In genomic region chr3:9402410-9403228, GRCh38 we compare ENCODE assay signal across 9 cellular contexts. TPM values are rescaled to one million over a fixed set of nuclear protein-coding genes. Genes with fewer than 3 reads are reported as not detected.
DNase-seq lines count a peak whose midpoint lies in the region; ATAC-seq and TF ChIP-seq lines count a peak whose summit lies in the region.
"Had no signal": no experiment of that assay in that cellular context is flagged by ENCODE, and none has a peak within 500 bp of the region (broad histone marks: within the 10 kb centered on the region; RNA-seq: fewer than 3 reads in every experiment).

No MANE protein-coding gene starts in this region.

- H3K4me3 ChIP-seq in astrocyte of the spinal cord (ENCODE audit: low read depth, low read length) (no peak overlapping the region), kidney epithelial cell (ENCODE audit: low read depth, low read length) (peak overlapping the region; percentile 6), urinary bladder (ENCODE audit: low read depth, low read length) (no peak overlapping the region)

- peak overlapping the region; percentile 59 for H3K27ac ChIP-seq in urinary bladder (ENCODE audit: low read depth)
- H3K27ac ChIP-seq: HL-60 had no signal

- H3K36me3 ChIP-seq in kidney epithelial cell (ENCODE audit: control insufficient read depth, insufficient read depth, low read length) (no peaks in the 10 kb centered on the region), urinary bladder (ENCODE audit: insufficient read depth) (no peaks in the 10 kb centered on the region)

- ATAC-seq in GM18498 (IDR thresholded peaks at IDR 0.05; ENCODE audit: unreplicated experiment), result no peak

- WGBS in urinary bladder, result 18% methylated on average over 3 of the region's 3 CpGs

- peaks cover 7% of the 10 kb centered on the region for H3K4me1 ChIP-seq in urinary bladder (ENCODE audit: insufficient read depth)

- TF ChIP-seq CTCF in astrocyte of the spinal cord (IDR thresholded peaks at IDR 0.05; ENCODE audit: low read depth, low read length) (no peak), kidney epithelial cell (IDR thresholded peaks at IDR 0.05; ENCODE audit: insufficient read depth, low read length, poor library complexity, severe bottlenecking) (no peak)

- in situ Hi-C loops in astrocyte of the spinal cord (cut with HindIII; ENCODE audit: low sequenced_read_pairs), result no loop called here

- no peaks in the 10 kb centered on the region for H3K27me3 ChIP-seq in kidney epithelial cell (ENCODE audit: control insufficient read depth, insufficient read depth, low read length)

- DNase-seq in D341Med (ENCODE audit: low spot score) (peak; percentile 48), NCI-H1105 treated with DMSO at 0.1 percent for 48 hours (lab: John Stamatoyannopoulos, UW) (peak; percentile 20), astrocyte of the spinal cord (ENCODE audit: low read depth, low spot score) (peak; percentile 39), kidney epithelial cell (ENCODE audit: low read depth) (no peak), dedifferentiated amniotic fluid mesenchymal stem cell (ENCODE audit: extremely low spot score) (no peak), AML-193 (lab: John Stamatoyannopoulos, UW) (no peak)

RNA-seq across cellular contexts. Expression of gene SETD5, which starts 5.2 kb away (rescaled TPM):
- total RNA-seq in kidney epithelial cell (49.1 and 62.8 TPM in 2 replicates), urinary bladder (119 TPM)
- polyA plus RNA-seq in urinary bladder, result 39.7 TPM

RNA-seq across cellular contexts. Expression of gene THUMPD3, which starts 39.8 kb away (rescaled TPM):
- 30.9 and 33.2 TPM in 2 replicates for total RNA-seq in kidney epithelial cell
- 49.0 TPM for total RNA-seq in urinary bladder
- 32.2 TPM for polyA plus RNA-seq in urinary bladder

Comparison
In these comparisons a context has a peak if more than half of its experiments do, and no peak if none do; other contexts are left out.
1. DNase-seq: peak in D341Med (single experiment), NCI-H1105 treated with DMSO at 0.1 percent for 48 hours (single experiment) and astrocyte of the spinal cord (single experiment); none in kidney epithelial cell (single experiment), dedifferentiated amniotic fluid mesenchymal stem cell (single experiment) and AML-193 (0 of 2).